18 cellular contexts compared by ENCODE assay signal in genomic region chr2:88136817-88137216, GRCh38.
"Had no signal": no experiment of that assay in that cellular context is flagged by ENCODE, and none has a peak within 500 bp of the region (broad histone marks: within the 10 kb centered on the region; RNA-seq: fewer than 3 reads in every experiment).

No MANE protein-coding gene starts in this region.

- FAIRE-seq: endometrium, islet of Langerhans had no signal

- H3K27me3 ChIP-seq: brain microvascular endothelial cell, gastrocnemius medialis, tibial nerve, uterus had no signal

- DNase-seq: activated CD4-positive, alpha-beta T cell treated with anti-CD3 and anti-CD28 coated beads for 36 hours; activated CD4-positive, alpha-beta T cell treated with anti-CD3 and anti-CD28 coated beads, Interleukin-2, amount 50 U/mL, for 48 hours; activated naive CD4-positive, alpha-beta T cell treated with anti-CD3 and anti-CD28 coated beads for 36 hours; aorta; brain microvascular endothelial cell; erythroblast; gastrocnemius medialis; left colon; mucosa of descending colon; naive B cell; SK-N-SH; stimulated activated naive B cell treated with anti-CD40 and anti-IgM and Interleukin-4, amounts not matched to agents 10 μg/mL and 1 μg/mL and 100 μg/mL, for 72 hours; uterus had no signal

- ATAC-seq: activated CD4-positive, alpha-beta T cell treated with anti-CD3 and anti-CD28 coated beads for 36 hours; gastrocnemius medialis; left colon; mucosa of descending colon; stimulated activated naive B cell treated with anti-CD40 and anti-IgM and Interleukin-4, amounts not matched to agents 10 μg/mL and 1 μg/mL and 100 μg/mL, for 72 hours; WTC11 had no signal

- H3K27ac ChIP-seq: brain microvascular endothelial cell, coronary artery, gastrocnemius medialis, uterus had no signal
